20 cellular contexts compared by ENCODE assay signal in the genomic region with DNA sequence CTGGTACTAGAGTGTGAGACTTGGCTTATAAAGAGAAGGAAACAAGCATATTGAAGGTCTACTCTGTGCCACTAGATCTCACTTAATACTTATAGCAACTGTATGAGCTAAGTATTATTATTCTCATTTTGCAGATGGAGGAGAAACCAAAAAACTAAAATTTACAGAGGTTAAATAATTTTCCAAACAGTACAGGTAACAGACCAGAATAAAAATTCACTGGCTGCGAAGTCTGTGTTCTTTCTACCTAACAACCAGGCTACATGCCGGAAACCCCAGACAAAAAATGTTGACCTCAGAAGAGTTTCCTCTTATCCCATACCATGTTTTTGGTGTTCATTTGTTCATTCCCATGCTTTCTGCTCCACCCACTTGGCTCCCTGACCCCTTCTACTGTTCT. TPM values are rescaled to one million over a fixed set of nuclear protein-coding genes. Genes with fewer than 3 reads are reported as not detected.
A peak's percentile ranks its signal among the peaks of the same experiment; 100 is the strongest.
DNase-seq lines count a peak whose midpoint lies in the region; ATAC-seq and TF ChIP-seq lines count a peak whose summit lies in the region.
"Had no signal": no experiment of that assay in that cellular context is flagged by ENCODE, and none has a peak within 500 bp of the region (broad histone marks: within the 10 kb centered on the region; RNA-seq: fewer than 3 reads in every experiment).

No MANE protein-coding gene starts in this region.

- H3K9me3 ChIP-seq in ascending aorta (no peaks in the 10 kb centered on the region), muscle layer of duodenum (ENCODE audit: control insufficient read depth in 1 of 2, low read length in 2 of 2) (no peaks in the 10 kb centered on the region), stomach smooth muscle (ENCODE audit: control insufficient read depth in 2 of 2, low read length in 2 of 2) (no peaks in the 10 kb centered on the region)

- intact Hi-C loops in ascending aorta (cut with DNase I), result loop anchor here (5.0 kb wide), 1 partner anchor 103 kb away; no protein-coding TSS in a partner anchor
- intact Hi-C loops in natural killer cell (cut with micrococcal nuclease), result no loop called here

- H3K4me1 ChIP-seq in ACC112 (ENCODE audit: control insufficient read depth, insufficient read depth, low read length, unreplicated experiment) (peaks cover 89% of the 10 kb centered on the region), ascending aorta (peaks cover 20 to 68% of the 10 kb centered on the region in 2 donors), muscle layer of duodenum (ENCODE audit: control insufficient read depth in 1 of 2, insufficient read depth in 2 of 2, low read length in 2 of 2) (peaks cover 21 to 86% of the 10 kb centered on the region in 2 donors), stomach smooth muscle (ENCODE audit: control insufficient read depth, insufficient read depth, low read length) (peaks cover 66% of the 10 kb centered on the region)

- no peaks in the 10 kb centered on the region for H3K9me3 Mint-ChIP-seq in natural killer cell
- H3K9me3 Mint-ChIP-seq: GM23338 had no signal

- H3K27ac Mint-ChIP-seq in natural killer cell, result no peak overlapping the region
- H3K27ac Mint-ChIP-seq: GM23338 had no signal

- no peak for TF ChIP-seq CTCF in ascending aorta (IDR thresholded peaks at IDR 0.05)
- TF ChIP-seq CTCF in natural killer cell (IDR thresholded peaks at IDR 0.05), result no peak

- H3K27me3 Mint-ChIP-seq in natural killer cell (ENCODE audit: low read depth in 2 of 2), result no peaks in the 10 kb centered on the region

- H3K4me3 ChIP-seq in ACC112 (ENCODE audit: low read depth, low read length) (no peak overlapping the region), ascending aorta (peak overlapping the region; percentile 24 to 90), muscle layer of duodenum (ENCODE audit: low read depth in 1 of 2, low read length in 2 of 2) (no peak overlapping the region), stomach smooth muscle (ENCODE audit: low read length in 2 of 2) (no peak overlapping the region)
- H3K4me3 ChIP-seq: GM12878, GM23338, K562 had no signal

- H3K4me1 Mint-ChIP-seq in natural killer cell, result peaks cover 15 to 16% of the 10 kb centered on the region in 2 donors

- peak overlapping the region; percentile 97 for H3K27ac ChIP-seq in ACC112 (ENCODE audit: low read depth, low read length)
- peak overlapping the region; percentile 86 to 98 for H3K27ac ChIP-seq in ascending aorta
- H3K27ac ChIP-seq in muscle layer of duodenum (ENCODE audit: low read length), result peak overlapping the region; percentile 36
- peak overlapping the region; percentile 3 for H3K27ac ChIP-seq in stomach smooth muscle (ENCODE audit: low read length)
- H3K27ac ChIP-seq: C4-2B had no signal

- H3K27me3 ChIP-seq in ACC112 (ENCODE audit: insufficient read depth, low read length), result no peaks in the 10 kb centered on the region
- no peaks in the 10 kb centered on the region for H3K27me3 ChIP-seq in ascending aorta
- no peaks in the 10 kb centered on the region for H3K27me3 ChIP-seq in muscle layer of duodenum (ENCODE audit: low read depth, low read length)
- no peaks in the 10 kb centered on the region for H3K27me3 ChIP-seq in stomach smooth muscle (ENCODE audit: control insufficient read depth in 1 of 2, insufficient read depth in 2 of 2, low read length in 2 of 2)

- DNase-seq in ascending aorta (ENCODE audit: low spot score in 2 of 2), result no peak
- DNase-seq in NOMO-1 treated with dmso at 0.1 percent for 144 hours (lab: John Stamatoyannopoulos, UW; ENCODE audit: unreplicated experiment), result no peak
- DNase-seq in natural killer cell, result no peak
- DNase-seq: DND-41, GDM1, MV-4-11, NCI-H1417, NCI-H187 treated with DMSO at 0.1 percent for 48 hours, NCI-H2171, NCI-H748 treated with DMSO at 0.1 percent for 48 hours, PC-3 had no signal

- H3K36me3 Mint-ChIP-seq in natural killer cell, result no peaks in the 10 kb centered on the region

- H3K9ac ChIP-seq in stomach smooth muscle (ENCODE audit: low read length in 2 of 2), result no peak overlapping the region

- no peak for ATAC-seq in natural killer cell
- ATAC-seq in GM18858 (IDR thresholded peaks at IDR 0.05; ENCODE audit: unreplicated experiment), result no peak
- ATAC-seq: GM23338, HCT116, K562, PC-3 had no signal

- peaks cover 38% of the 10 kb centered on the region for H3K36me3 ChIP-seq in ACC112 (ENCODE audit: insufficient read depth, low read length)
- H3K36me3 ChIP-seq in ascending aorta, result peaks cover 44 to 83% of the 10 kb centered on the region in 2 donors
- peaks cover 34 to 38% of the 10 kb centered on the region in 2 donors for H3K36me3 ChIP-seq in muscle layer of duodenum (ENCODE audit: control insufficient read depth in 1 of 2, insufficient read depth in 2 of 2, low read length in 2 of 2)
- peaks cover 20 to 32% of the 10 kb centered on the region in 2 donors for H3K36me3 ChIP-seq in stomach smooth muscle (ENCODE audit: control insufficient read depth in 2 of 2, insufficient read depth in 2 of 2, low read length in 2 of 2)

- H3K4me3 Mint-ChIP-seq in natural killer cell, result no peak overlapping the region
- H3K4me3 Mint-ChIP-seq: GM23338 had no signal

- H2AFZ ChIP-seq in ACC112 (ENCODE audit: low read length, unreplicated experiment), result no peak overlapping the region
- H2AFZ ChIP-seq: GM23338 had no signal

- H3K79me2 ChIP-seq in ACC112 (ENCODE audit: control insufficient read depth, insufficient read depth, low read length, unreplicated experiment), result peaks cover 77% of the 10 kb centered on the region

RNA-seq across cellular contexts. Expression of gene CMSS1, which starts 46.6 kb away (rescaled TPM):
- total RNA-seq in ascending aorta, result 9.2 TPM
- total RNA-seq in natural killer cell, result 10 to 100 TPM in 1 of 3 donors, 1 to 10 TPM in 2; 7.8 to 12.7 (median 9.2) TPM

Comparison
In these comparisons a context has a peak if more than half of its experiments do, and no peak if none do; other contexts are left out.
1. H3K27ac ChIP-seq: peak in every context shown above with its lines; median percentile 97 in ACC112; 92 in ascending aorta; 36 in muscle layer of duodenum; 3 in stomach smooth muscle.
2. H3K4me3 ChIP-seq: peak in ascending aorta (2 of 2); none in ACC112 (single experiment), muscle layer of duodenum (0 of 2) and stomach smooth muscle (0 of 2).